In the genomic region with DNA sequence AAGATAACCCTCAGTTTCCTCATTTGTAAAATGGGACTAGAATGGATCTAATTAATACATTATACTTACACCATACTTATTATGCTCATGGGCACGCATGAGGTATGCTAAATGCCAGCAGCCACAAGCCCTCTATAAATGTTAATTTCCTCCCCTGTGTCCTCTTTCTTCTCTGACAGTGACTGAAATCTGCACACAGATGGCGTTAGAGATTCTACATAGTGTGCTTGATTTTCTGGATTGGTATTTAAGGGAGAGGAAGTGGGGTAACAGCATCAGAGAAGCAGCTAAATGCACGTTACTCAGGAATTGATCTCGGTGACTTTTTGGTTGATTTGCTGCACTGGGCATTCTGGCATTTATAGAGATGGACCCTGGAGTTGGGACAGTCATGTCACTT, we compare ENCODE assay signal across 16 cellular contexts.
DNase-seq lines count a peak whose midpoint lies in the region; ATAC-seq, FAIRE-seq and TF ChIP-seq lines count a peak whose summit lies in the region.
"Had no signal": no experiment of that assay in that cellular context is flagged by ENCODE, and none has a peak within 500 bp of the region (broad histone marks: within the 10 kb centered on the region; RNA-seq: fewer than 3 reads in every experiment).

No MANE protein-coding gene starts in this region.

- H2AFZ ChIP-seq in Loucy (ENCODE audit: low read length): no peak overlapping the region
- H2AFZ ChIP-seq in K562 (ENCODE audit: low read depth, low read length): no peak overlapping the region

- H3K27ac ChIP-seq in BLaER1 treated with 17β-estradiol and CSF1 and Interleukin-3, amounts not matched to agents 10 nM and 100 nM: no peak overlapping the region; a peak in 1 of 22 replicates
- H3K27ac ChIP-seq in K562 (ENCODE audit: extremely low read depth, low read depth, low read length) (no peak overlapping the region), mesendoderm (ENCODE audit: low read depth, low read length) (no peak overlapping the region)

- no peak overlapping the region for H2BK5ac ChIP-seq in mesendoderm (ENCODE audit: low read length)

- no peak overlapping the region for H3K4me3 Mint-ChIP-seq in activated naive CD8-positive, alpha-beta T cell treated with anti-CD3 and anti-CD28 coated beads, Interleukin-2, amount 50 U/mL, for 24 hours
- H3K4me3 Mint-ChIP-seq: B cell; CD8-positive, alpha-beta T cell; IgD-negative memory B cell had no signal

- H3K18ac ChIP-seq in mesendoderm (ENCODE audit: low read length): no peak overlapping the region

- no peaks in the 10 kb centered on the region for H3K36me3 ChIP-seq in BLaER1 treated with 17β-estradiol and CSF1 and Interleukin-3, amounts not matched to agents 10 nM and 100 nM
- H3K36me3 ChIP-seq in Loucy (ENCODE audit: insufficient read depth, low read length) (no peaks in the 10 kb centered on the region), K562 (ENCODE audit: control insufficient read depth, insufficient read depth, low read length) (no peaks in the 10 kb centered on the region), mesendoderm (ENCODE audit: control insufficient read depth, insufficient read depth, low read length) (no peaks in the 10 kb centered on the region)

- whole genome bisulfite sequencing in K562 (ENCODE audit: insufficient coverage, low coverage, missing lambda C conversion rate): 5% methylated on average over 4 of the region's 4 CpGs
- WGBS in mesendoderm (ENCODE audit: extremely low coverage, insufficient coverage, low lambda C conversion rate): no CpG with 5 or more reads among the region's 4 CpGs

- no peaks in the 10 kb centered on the region for H3K9me3 Mint-ChIP-seq in activated naive CD8-positive, alpha-beta T cell treated with anti-CD3 and anti-CD28 coated beads, Interleukin-2, amount 50 U/mL, for 24 hours

- H3K4me3 ChIP-seq in BLaER1 treated with 17β-estradiol and CSF1 and Interleukin-3, amounts not matched to agents 10 nM and 100 nM: no peak overlapping the region
- H3K4me3 ChIP-seq in Loucy (ENCODE audit: low read length, poor library complexity, severe bottlenecking) (no peak overlapping the region), K562 (no peak overlapping the region), mesendoderm (ENCODE audit: low read length) (no peak overlapping the region), foreskin fibroblast (ENCODE audit: low read depth in 1 of 2, low read length in 2 of 2) (no peak overlapping the region)

- DNase-seq in K562 (ENCODE audit: extremely low read depth in 1 of 4, low spot score in 3 of 4): no peak
- peak; percentile 20 for DNase-seq in mesendoderm
- no peak for DNase-seq in foreskin fibroblast
- no peak for DNase-seq in 8988T
- no peak for DNase-seq in activated naive CD8-positive, alpha-beta T cell treated with anti-CD3 and anti-CD28 coated beads, Interleukin-2, amount 50 U/mL, for 24 hours
- DNase-seq: ACHN; CD8-positive, alpha-beta T cell; NCI-H1105 treated with DMSO at 0.1 percent for 48 hours; NCI-H187 treated with DMSO at 0.1 percent for 48 hours; NCI-H510A treated with DMSO at 0.1 percent for 48 hours; RPMI8226 had no signal

- POLR2A ChIA-PET in K562 (lab: Yijun Ruan, JAX): interaction anchor here (0.6 to 1.2 kb wide), 2 partner anchors 10 to 870 kb away, joined by 3 read pairs; no protein-coding TSS in a partner anchor

- H2AK5ac ChIP-seq in mesendoderm (ENCODE audit: low read length): no peak overlapping the region

- no peaks in the 10 kb centered on the region for H3K9me1 ChIP-seq in K562 (ENCODE audit: control insufficient read depth, insufficient read depth, low read length)

- H3K4me2 ChIP-seq in BLaER1 treated with 17β-estradiol and CSF1 and Interleukin-3, amounts not matched to agents 10 nM and 100 nM: peak overlapping the region in 10 of 11 experiments; percentile 0 to 52 (median 27); a peak in 14 of 22 replicates
- no peak overlapping the region for H3K4me2 ChIP-seq in Loucy (ENCODE audit: low read depth, low read length, poor library complexity, severe bottlenecking)
- H3K4me2 ChIP-seq in K562 (ENCODE audit: insufficient read depth, low read length): no peak overlapping the region
- H3K4me2 ChIP-seq in mesendoderm (ENCODE audit: low read length): no peak overlapping the region

- H3K4me1 ChIP-seq in BLaER1 treated with 17β-estradiol and CSF1 and Interleukin-3, amounts not matched to agents 10 nM and 100 nM: peaks cover 9 to 23% (median 16%) of the 10 kb centered on the region in 10 experiments; a peak in 15 of 20 replicates
- no peaks in the 10 kb centered on the region for H3K4me1 ChIP-seq in Loucy (ENCODE audit: insufficient read depth, low read length, poor library complexity, severe bottlenecking)
- H3K4me1 ChIP-seq in K562 (replicated peaks in 1 of 2; ENCODE audit: control insufficient read depth in 2 of 2, insufficient read depth in 2 of 2, low read length in 2 of 2): no peaks in the 10 kb centered on the region
- no peaks in the 10 kb centered on the region for H3K4me1 ChIP-seq in mesendoderm (ENCODE audit: control insufficient read depth, low read depth, low read length)

- no peak overlapping the region for H4K8ac ChIP-seq in mesendoderm (ENCODE audit: low read depth, low read length)

- H3K27ac Mint-ChIP-seq in activated naive CD8-positive, alpha-beta T cell treated with anti-CD3 and anti-CD28 coated beads, Interleukin-2, amount 50 U/mL, for 24 hours: no peak overlapping the region
- H3K27ac Mint-ChIP-seq: B cell; CD8-positive, alpha-beta T cell; IgD-negative memory B cell had no signal

- TF ChIP-seq CTCF in Loucy (conservative IDR thresholded peaks at IDR 0.05; ENCODE audit: low read length) (peak; percentile 47), K562 (IDR thresholded peaks at IDR 0.05 in 2 of 3, conservative IDR thresholded peaks at IDR 0.05 in 1 of 3; ENCODE audit: insufficient read depth in 2 of 3, low read depth in 1 of 3, low read length in 3 of 3) (no peak), foreskin fibroblast (IDR thresholded peaks at IDR 0.05; ENCODE audit: low read depth, low read length) (no peak)

- no peak for ATAC-seq in K562
- ATAC-seq in activated naive CD8-positive, alpha-beta T cell treated with anti-CD3 and anti-CD28 coated beads, Interleukin-2, amount 50 U/mL, for 24 hours: no peak
- ATAC-seq: CD8-positive, alpha-beta T cell had no signal

- no peak overlapping the region for H3K56ac ChIP-seq in mesendoderm (ENCODE audit: low read length)

- peaks cover 7 to 16% (median 14%) of the 10 kb centered on the region in 11 experiments; a peak in 21 of 22 replicates for H3K9me3 ChIP-seq in BLaER1 treated with 17β-estradiol and CSF1 and Interleukin-3, amounts not matched to agents 10 nM and 100 nM (replicated peaks in 1 of 11)
- H3K9me3 ChIP-seq in Loucy (ENCODE audit: insufficient read depth, low read depth, low read length) (no peaks in the 10 kb centered on the region), K562 (replicated peaks; ENCODE audit: control insufficient read depth, insufficient read depth, low read depth, low read length) (no peaks in the 10 kb centered on the region)

- no peak for TF ChIP-seq EP300 in K562 (IDR thresholded peaks at IDR 0.05; ENCODE audit: low read length)

- no peaks in the 10 kb centered on the region for H3K27me3 ChIP-seq in BLaER1 treated with 17β-estradiol and CSF1 and Interleukin-3, amounts not matched to agents 10 nM and 100 nM
- H3K27me3 ChIP-seq in Loucy (ENCODE audit: insufficient read depth, low read length, poor library complexity, severe bottlenecking) (no peaks in the 10 kb centered on the region), K562 (ENCODE audit: control insufficient read depth in 2 of 2, insufficient read depth in 2 of 2, low read length in 2 of 2) (no peaks in the 10 kb centered on the region), mesendoderm (ENCODE audit: insufficient read depth, low read length, poor library complexity) (no peaks in the 10 kb centered on the region)

- TF ChIP-seq POLR2A in K562 (conservative IDR thresholded peaks at IDR 0.05): no peak

- no TSS peak for BruUV-seq in K562 (replicated peaks; lab: Mats Ljungman, UMichigan)

- no peaks in the 10 kb centered on the region for H3K79me1 ChIP-seq in mesendoderm (ENCODE audit: low read length)

- FAIRE-seq in K562 (lab: Jason Lieb, UNC): no peak
- FAIRE-seq: H54 had no signal

- CTCF ChIA-PET in K562 (lab: Yijun Ruan, JAX; ENCODE audit: low intra/inter-chr PET ratio): no interaction called here

- no peaks in the 10 kb centered on the region for H4K20me1 ChIP-seq in BLaER1 treated with 17β-estradiol and CSF1 and Interleukin-3, amounts not matched to agents 10 nM and 100 nM
- H4K20me1 ChIP-seq in Loucy (ENCODE audit: insufficient read depth, low read length, poor library complexity, severe bottlenecking) (no peaks in the 10 kb centered on the region), K562 (replicated peaks; ENCODE audit: control insufficient read depth, insufficient read depth, low read length) (no peaks in the 10 kb centered on the region)

- no peak overlapping the region for H3K23ac ChIP-seq in mesendoderm (ENCODE audit: low read length)

- H2BK15ac ChIP-seq in mesendoderm (replicated peaks; ENCODE audit: low read depth): no peak overlapping the region

- H3K36me3 Mint-ChIP-seq in activated naive CD8-positive, alpha-beta T cell treated with anti-CD3 and anti-CD28 coated beads, Interleukin-2, amount 50 U/mL, for 24 hours (ENCODE audit: low read depth): no peaks in the 10 kb centered on the region
- H3K36me3 Mint-ChIP-seq: CD8-positive, alpha-beta T cell; IgD-negative memory B cell had no signal

- no peak overlapping the region for H2BK120ac ChIP-seq in mesendoderm (ENCODE audit: low read depth, low read length)

- H3F3A ChIP-seq in Loucy (ENCODE audit: low read depth): no peaks in the 10 kb centered on the region

- no peak overlapping the region for H3K9ac ChIP-seq in BLaER1 treated with 17β-estradiol and CSF1 and Interleukin-3, amounts not matched to agents 10 nM and 100 nM
- H3K9ac ChIP-seq in Loucy (ENCODE audit: low read depth, low read length, poor library complexity, severe bottlenecking): no peak overlapping the region
- H3K9ac ChIP-seq in K562 (ENCODE audit: insufficient read depth in 1 of 2, low read depth in 2 of 2, low read length in 2 of 2): no peak overlapping the region
- no peak overlapping the region for H3K9ac ChIP-seq in mesendoderm (ENCODE audit: low read length)

- no peak overlapping the region for H3K4ac ChIP-seq in mesendoderm (ENCODE audit: low read depth, low read length)

- H4K5ac ChIP-seq in mesendoderm (ENCODE audit: low read length): no peak overlapping the region

- TF ChIP-seq RAD21 in K562 (CRISPR knock-in tag; conservative IDR thresholded peaks at IDR 0.05 in 1 of 2, IDR thresholded peaks at IDR 0.05 in 1 of 2): peak in 1 of 2 experiments; percentile 17; a peak in 1 of 4 replicates

- intact Hi-C loops in K562 (cut with micrococcal nuclease): no loop called here

- H3K27me3 Mint-ChIP-seq in activated naive CD8-positive, alpha-beta T cell treated with anti-CD3 and anti-CD28 coated beads, Interleukin-2, amount 50 U/mL, for 24 hours: no peaks in the 10 kb centered on the region
- H3K27me3 Mint-ChIP-seq: B cell, IgD-negative memory B cell had no signal

- in situ Hi-C loops in K562 (cut with MboI): no loop called here

- H3K9me2 ChIP-seq in Loucy (replicated peaks; ENCODE audit: low read depth, low read length): no peaks in the 10 kb centered on the region

- no peaks in the 10 kb centered on the region for H3K4me1 Mint-ChIP-seq in activated naive CD8-positive, alpha-beta T cell treated with anti-CD3 and anti-CD28 coated beads, Interleukin-2, amount 50 U/mL, for 24 hours
- H3K4me1 Mint-ChIP-seq: B cell, IgD-negative memory B cell had no signal

- no peaks in the 10 kb centered on the region for H3K79me2 ChIP-seq in Loucy (ENCODE audit: insufficient read depth, low read length)
- H3K79me2 ChIP-seq in K562 (ENCODE audit: control insufficient read depth, insufficient read depth, low read length): no peaks in the 10 kb centered on the region
- H3K79me2 ChIP-seq in mesendoderm (ENCODE audit: control insufficient read depth, insufficient read depth, low read length): no peaks in the 10 kb centered on the region

Comparison
In these comparisons a context has a peak if more than half of its experiments do, and no peak if none do; other contexts are left out.
1. H3K4me2 ChIP-seq: peak in BLaER1 treated with 17β-estradiol and CSF1 and Interleukin-3, amounts not matched to agents 10 nM and 100 nM (10 of 11); none in Loucy (single experiment), K562 (single experiment) and mesendoderm (single experiment).